ENCODE assay signal across 8 cellular contexts in the genomic region with DNA sequence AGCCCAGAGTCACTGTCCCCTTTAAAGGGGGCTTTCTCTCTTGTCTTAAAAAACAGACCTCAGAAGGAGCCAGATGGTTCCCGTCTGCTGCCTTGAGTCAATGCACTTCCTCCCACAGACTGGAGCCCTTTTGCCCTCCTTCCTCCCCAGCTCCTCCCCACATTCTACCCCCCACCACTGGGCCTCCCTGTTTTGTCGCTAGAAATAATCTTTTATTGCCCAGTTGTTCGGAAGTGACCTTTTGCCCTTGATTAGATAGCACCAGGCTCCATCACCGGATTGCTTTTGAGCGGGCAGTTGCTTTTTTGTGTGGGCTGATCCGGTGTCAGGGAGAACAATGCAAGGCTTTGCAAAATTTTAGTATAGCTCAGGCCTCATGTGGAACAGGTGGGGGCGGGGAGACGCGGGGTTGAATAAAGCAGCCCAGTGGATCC. TPM values are rescaled to one million over a fixed set of nuclear protein-coding genes. Genes with fewer than 3 reads are reported as not detected.
DNase-seq lines count a peak whose midpoint lies in the region; ATAC-seq and TF ChIP-seq lines count a peak whose summit lies in the region.

No MANE protein-coding gene starts in this region.

- H3K4me1 Mint-ChIP-seq in activated naive CD8-positive, alpha-beta T cell treated with anti-CD3 and anti-CD28 coated beads, Interleukin-2, amount 10 ng/mL, durations not matched to agents 7 days and 5 days: peaks cover 29% of the 10 kb centered on the region

- H3K4me3 Mint-ChIP-seq in activated naive CD8-positive, alpha-beta T cell treated with anti-CD3 and anti-CD28 coated beads, Interleukin-2, amount 10 ng/mL, durations not matched to agents 7 days and 5 days: peak overlapping the region; percentile 71

- peak overlapping the region; percentile 84 for H3K27ac Mint-ChIP-seq in activated naive CD8-positive, alpha-beta T cell treated with anti-CD3 and anti-CD28 coated beads, Interleukin-2, amount 10 ng/mL, durations not matched to agents 7 days and 5 days

- peaks cover 3% of the 10 kb centered on the region for H3K36me3 Mint-ChIP-seq in activated naive CD8-positive, alpha-beta T cell treated with anti-CD3 and anti-CD28 coated beads, Interleukin-2, amount 10 ng/mL, durations not matched to agents 7 days and 5 days

- H3K9me3 Mint-ChIP-seq in activated naive CD8-positive, alpha-beta T cell treated with anti-CD3 and anti-CD28 coated beads, Interleukin-2, amount 10 ng/mL, durations not matched to agents 7 days and 5 days: no peaks in the 10 kb centered on the region

- no peaks in the 10 kb centered on the region for H3K36me3 ChIP-seq in kidney epithelial cell (ENCODE audit: control insufficient read depth, insufficient read depth, low read length)

- H3K27me3 Mint-ChIP-seq in activated naive CD8-positive, alpha-beta T cell treated with anti-CD3 and anti-CD28 coated beads, Interleukin-2, amount 10 ng/mL, durations not matched to agents 7 days and 5 days: no peaks in the 10 kb centered on the region

- no peak overlapping the region for H3K4me3 ChIP-seq in kidney epithelial cell (ENCODE audit: low read depth, low read length)

- no peaks in the 10 kb centered on the region for H3K27me3 ChIP-seq in kidney epithelial cell (ENCODE audit: control insufficient read depth, insufficient read depth, low read length)

- no peak for DNase-seq in activated CD4-positive, CD25-positive, alpha-beta regulatory T cell treated with anti-CD3 and anti-CD28 coated beads, Interleukin-2, amount 50 U/mL, for 72 hours
- DNase-seq in NCI-H2227 treated with DMSO at 0.1 percent for 48 hours (lab: John Stamatoyannopoulos, UW): peak; percentile 42
- DNase-seq in activated naive CD8-positive, alpha-beta T cell treated with anti-CD3 and anti-CD28 coated beads, Interleukin-2, amount 10 ng/mL, durations not matched to agents 7 days and 5 days: peak; percentile 56
- peak; percentile 25 for DNase-seq in kidney epithelial cell (ENCODE audit: low read depth)
- peak; percentile 69 for DNase-seq in stimulated activated naive CD8-positive, alpha-beta T cell treated with anti-CD3 and anti-CD28 coated beads, Interleukin-15, Interleukin-2, amounts not matched to agents 100 U/mL and 50 U/mL, for 24 hours
- DNase-seq in LoVo (ENCODE audit: low spot score): no peak

- ATAC-seq in activated CD4-positive, CD25-positive, alpha-beta regulatory T cell treated with anti-CD3 and anti-CD28 coated beads, Interleukin-2, amount 50 U/mL, for 24 hours: peak; percentile 34 to 70
- peak; percentile 79 for ATAC-seq in HG02763 (IDR thresholded peaks at IDR 0.05; ENCODE audit: unreplicated experiment)
- ATAC-seq in activated naive CD8-positive, alpha-beta T cell treated with anti-CD3 and anti-CD28 coated beads, Interleukin-2, amount 10 ng/mL, durations not matched to agents 7 days and 5 days (ENCODE audit: low read depth): peak; percentile 87
- ATAC-seq in stimulated activated naive CD8-positive, alpha-beta T cell treated with anti-CD3 and anti-CD28 coated beads, Interleukin-15, Interleukin-2, amounts not matched to agents 100 U/mL and 50 U/mL, for 24 hours: peak; percentile 87

- TF ChIP-seq CTCF in kidney epithelial cell (IDR thresholded peaks at IDR 0.05; ENCODE audit: insufficient read depth, low read length, poor library complexity, severe bottlenecking): no peak

- POLR2A ChIA-PET in activated naive CD8-positive, alpha-beta T cell treated with anti-CD3 and anti-CD28 coated beads, Interleukin-2, amount 10 ng/mL, durations not matched to agents 7 days and 5 days (lab: Charles Lee): interaction anchor here (0.9 to 2.5 kb wide), 10 partner anchors 20 to 47 kb away, joined by 3 to 18 read pairs (median 6); partner anchors contain the start of gene SPRY1

RNA-seq across cellular contexts. Expression of gene SPRY1, which starts 47.7 kb away (rescaled TPM):
- 10 to 100 TPM; 46.3 to 51.3 TPM for total RNA-seq in activated naive CD8-positive, alpha-beta T cell treated with anti-CD3 and anti-CD28 coated beads, Interleukin-2, amount 10 ng/mL, durations not matched to agents 7 days and 5 days
- 4.8 and 9.1 TPM in 2 replicates for total RNA-seq in kidney epithelial cell

Comparison
In these comparisons a context has a peak if more than half of its experiments do, and no peak if none do; other contexts are left out.
1. DNase-seq: peak in NCI-H2227 treated with DMSO at 0.1 percent for 48 hours (single experiment), activated naive CD8-positive, alpha-beta T cell treated with anti-CD3 and anti-CD28 coated beads, Interleukin-2, amount 10 ng/mL, durations not matched to agents 7 days and 5 days (single experiment), kidney epithelial cell (single experiment) and stimulated activated naive CD8-positive, alpha-beta T cell treated with anti-CD3 and anti-CD28 coated beads, Interleukin-15, Interleukin-2, amounts not matched to agents 100 U/mL and 50 U/mL, for 24 hours (single experiment); none in activated CD4-positive, CD25-positive, alpha-beta regulatory T cell treated with anti-CD3 and anti-CD28 coated beads, Interleukin-2, amount 50 U/mL, for 72 hours (single experiment) and LoVo (single experiment).
2. Peak in every context shown above with its lines, with median percentiles within 50 percentile points of each other: ATAC-seq.